Comparison of ENCODE assay signal across 11 cellular contexts in genomic region chr5:33675958-33676464, GRCh38.
DNase-seq lines count a peak whose midpoint lies in the region; ATAC-seq and TF ChIP-seq lines count a peak whose summit lies in the region.
"Had no signal": no experiment of that assay in that cellular context is flagged by ENCODE, and none has a peak within 500 bp of the region (broad histone marks: within the 10 kb centered on the region; RNA-seq: fewer than 3 reads in every experiment).

No MANE protein-coding gene starts in this region.

- H3K27me3 Mint-ChIP-seq in osteocyte (ENCODE audit: unreplicated experiment) = no peaks in the 10 kb centered on the region

- TF ChIP-seq CTCF in GM12865 (IDR thresholded peaks at IDR 0.05; ENCODE audit: insufficient read depth, low read depth, low read length, missing control alignments) (no peak), osteocyte (IDR thresholded peaks at IDR 0.05) (no peak), adrenal gland (IDR thresholded peaks at IDR 0.05) (no peak)

- no peak for TF ChIP-seq POLR2A in adrenal gland (IDR thresholded peaks at IDR 0.05)

- H3K4me3 Mint-ChIP-seq in osteocyte (ENCODE audit: unreplicated experiment) = no peak overlapping the region

- ATAC-seq in GM21381 (IDR thresholded peaks at IDR 0.05; ENCODE audit: unreplicated experiment) (peak; percentile 64), HG03135 (IDR thresholded peaks at IDR 0.05; ENCODE audit: unreplicated experiment) (peak; percentile 80)

- WGBS in adrenal gland, 4 donors = 57 to 75% (median 67%) methylated on average over 3 of the region's 3 CpGs

- no peaks in the 10 kb centered on the region for H3K36me3 ChIP-seq in adrenal gland (replicated peaks in 1 of 2)

- H3K4me1 ChIP-seq in adrenal gland (replicated peaks in 1 of 2) = no peaks in the 10 kb centered on the region
- H3K4me1 ChIP-seq: parathyroid adenoma had no signal

- H3K9me3 Mint-ChIP-seq in osteocyte (ENCODE audit: unreplicated experiment) = no peaks in the 10 kb centered on the region

- H3K9me3 ChIP-seq in adrenal gland (replicated peaks in 1 of 3) = no peaks in the 10 kb centered on the region

- no peaks in the 10 kb centered on the region for H3K27me3 ChIP-seq in adrenal gland

- no peaks in the 10 kb centered on the region for H3K4me1 Mint-ChIP-seq in osteocyte (ENCODE audit: unreplicated experiment)

- H3K4me3 ChIP-seq in GM12865 (ENCODE audit: low read depth, low read length) (no peak overlapping the region), adrenal gland (no peak overlapping the region)

- intact Hi-C loops in adrenal gland (cut with DNase I) = no loop called here

- no peak overlapping the region for H3K27ac Mint-ChIP-seq in osteocyte (ENCODE audit: unreplicated experiment)

- no peaks in the 10 kb centered on the region for H3K36me3 Mint-ChIP-seq in osteocyte (ENCODE audit: unreplicated experiment)

- DNase-seq in GM12865 (ENCODE audit: low read depth) (peak; percentile 62), SIG-M5 treated with dmso at 0.1 percent for 504 hours (lab: John Stamatoyannopoulos, UW; ENCODE audit: unreplicated experiment) (peak; percentile 80), KG1 (lab: John Stamatoyannopoulos, UW) (no peak), osteocyte (ENCODE audit: extremely low spot score, unreplicated experiment) (no peak), hippocampal formation (lab: John Stamatoyannopoulos, UW) (no peak), adrenal gland (no peak)
- DNase-seq: H7, NCI-H1694 had no signal

- H3K27ac ChIP-seq in adrenal gland = no peak overlapping the region
- H3K27ac ChIP-seq: parathyroid adenoma had no signal

Comparison
In these comparisons a context has a peak if more than half of its experiments do, and no peak if none do; other contexts are left out.
1. DNase-seq: peak in GM12865 (single experiment) and SIG-M5 treated with dmso at 0.1 percent for 504 hours (single experiment); none in KG1 (single experiment), osteocyte (single experiment), hippocampal formation (0 of 2) and adrenal gland (0 of 7).